ENCODE assay signal across 8 cellular contexts in the genomic region with DNA sequence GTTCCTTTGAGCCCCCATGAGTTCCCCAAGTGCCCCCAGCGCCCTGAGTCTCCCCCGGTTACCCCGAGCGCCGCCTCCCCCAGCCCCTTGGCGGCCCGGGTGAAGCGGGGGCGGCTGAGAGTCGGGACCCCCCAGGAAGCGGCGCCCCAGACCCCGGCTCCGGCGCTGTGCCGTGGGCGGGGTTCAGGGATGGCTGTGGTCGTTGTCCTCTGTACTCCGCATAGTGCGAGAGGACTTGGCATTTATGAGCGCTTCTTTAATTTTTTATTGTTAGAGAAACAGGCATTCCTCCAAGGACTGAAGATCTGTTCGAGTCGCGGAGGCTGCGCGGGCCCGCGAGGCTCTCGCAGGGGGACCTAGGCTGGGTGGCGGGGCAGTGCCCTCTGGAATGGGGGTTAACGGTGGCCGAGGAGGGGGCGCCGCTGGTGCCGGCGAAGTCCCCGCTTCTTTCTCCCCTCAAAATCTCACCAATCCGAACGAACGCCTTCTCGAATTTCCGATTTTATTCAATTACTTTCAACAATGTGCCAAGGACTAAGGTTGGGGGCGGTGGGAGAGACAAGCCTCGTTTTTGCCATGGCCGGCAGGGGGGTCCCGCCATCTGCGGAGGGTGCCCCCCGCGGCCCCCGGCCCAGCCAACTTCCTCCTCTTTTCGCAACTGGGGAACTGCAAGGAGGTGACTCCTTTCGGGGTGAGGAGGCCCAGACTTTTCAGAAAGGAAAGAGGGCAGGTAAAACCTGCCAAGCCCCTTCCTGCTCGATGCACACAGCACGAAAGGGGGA. TPM values are rescaled to one million over a fixed set of nuclear protein-coding genes. Genes with fewer than 3 reads are reported as not detected.
A peak's percentile ranks its signal among the peaks of the same experiment; 100 is the strongest.
DNase-seq lines count a peak whose midpoint lies in the region; ATAC-seq, FAIRE-seq and TF ChIP-seq lines count a peak whose summit lies in the region.

No MANE protein-coding gene starts in this region.

- DNase-seq in activated CD4-positive, alpha-beta T cell treated with anti-CD3 and anti-CD28 coated beads, Interleukin-2, amount 10 ng/mL, durations not matched to agents 7 days and 5 days: no peak
- no peak for DNase-seq in activated CD4-positive, alpha-beta T cell treated with anti-CD3 and anti-CD28 coated beads for 1 hour
- DNase-seq in ascending aorta (ENCODE audit: low spot score in 2 of 2): no peak
- no peak for DNase-seq in right lobe of liver
- no peak for DNase-seq in transverse colon
- DNase-seq in OCI-M1 (lab: John Stamatoyannopoulos, UW): no peak
- no peak for DNase-seq in islet precursor cell
- no peak for DNase-seq in small intestine

- H3K27ac Mint-ChIP-seq in activated CD4-positive, alpha-beta T cell treated with anti-CD3 and anti-CD28 coated beads, Interleukin-2, amount 10 ng/mL, durations not matched to agents 7 days and 5 days: no peak overlapping the region

- H3K4me1 ChIP-seq in ascending aorta (peaks cover 7 to 18% of the 10 kb centered on the region in 2 donors), right lobe of liver (peaks cover 0 to 47% (median 21%) of the 10 kb centered on the region in 4 donors), transverse colon (peaks cover 10 to 46% (median 32%) of the 10 kb centered on the region in 4 donors), small intestine (ENCODE audit: control insufficient read depth in 2 of 2, insufficient read depth in 1 of 2, low read depth in 1 of 2, low read length in 1 of 2) (peaks cover 3 to 4% of the 10 kb centered on the region in 2 donors)

- 2% methylated on average over 16 of the region's 54 CpGs for WGBS in right lobe of liver (ENCODE audit: insufficient coverage, low coverage, low lambda C conversion rate, missing lambda C conversion rate)
- WGBS in transverse colon (ENCODE audit: low coverage in 1 of 2), 2 donors: 4% methylated on average over 51 of the region's 54 CpGs; no CpG with 5 or more reads in 1 of the 2 donors
- 1 to 2% (median 2%) methylated on average over 54 of the region's 54 CpGs for WGBS in small intestine, 3 donors

- H3K27ac ChIP-seq in ascending aorta (no peak overlapping the region), right lobe of liver (no peak overlapping the region), transverse colon (peak overlapping the region; percentile 82 to 88 (median 84)), small intestine (ENCODE audit: low read depth in 1 of 2, low read length in 1 of 2) (no peak overlapping the region)

- peaks cover 60% of the 10 kb centered on the region for H3K27me3 Mint-ChIP-seq in activated CD4-positive, alpha-beta T cell treated with anti-CD3 and anti-CD28 coated beads, Interleukin-2, amount 10 ng/mL, durations not matched to agents 7 days and 5 days

- no peaks in the 10 kb centered on the region for H3K36me3 Mint-ChIP-seq in activated CD4-positive, alpha-beta T cell treated with anti-CD3 and anti-CD28 coated beads, Interleukin-2, amount 10 ng/mL, durations not matched to agents 7 days and 5 days (ENCODE audit: low read depth)

- peaks cover 25% of the 10 kb centered on the region for H3K27me3 ChIP-seq in ascending aorta
- no peaks in the 10 kb centered on the region for H3K27me3 ChIP-seq in right lobe of liver
- peaks cover 54% of the 10 kb centered on the region for H3K27me3 ChIP-seq in transverse colon
- H3K27me3 ChIP-seq in small intestine (ENCODE audit: control insufficient read depth in 2 of 2, insufficient read depth in 2 of 2, low read length in 2 of 2): peaks cover 0 to 10% of the 10 kb centered on the region in 2 donors

- peak overlapping the region; percentile 66 for H3K4me3 Mint-ChIP-seq in activated CD4-positive, alpha-beta T cell treated with anti-CD3 and anti-CD28 coated beads, Interleukin-2, amount 10 ng/mL, durations not matched to agents 7 days and 5 days

- intact Hi-C loops in ascending aorta (cut with DNase I) (loop anchor here (10.0 kb wide), 1 partner anchor 301 kb away; no protein-coding TSS in a partner anchor), right lobe of liver (cut with DNase I) (loop anchor here in 1 of 2 donors (10.0 kb wide), 1 partner anchor 281 kb away; no protein-coding TSS in a partner anchor), transverse colon (cut with DNase I; ENCODE audit: low total_unique reads) (no loop called here)

- POLR2A ChIA-PET in activated CD4-positive, alpha-beta T cell treated with anti-CD3 and anti-CD28 coated beads, Interleukin-2, amount 10 ng/mL, durations not matched to agents 7 days and 5 days (lab: Charles Lee): no interaction called here

- peaks cover 27% of the 10 kb centered on the region for H3K4me1 Mint-ChIP-seq in activated CD4-positive, alpha-beta T cell treated with anti-CD3 and anti-CD28 coated beads, Interleukin-2, amount 10 ng/mL, durations not matched to agents 7 days and 5 days

- no peak for TF ChIP-seq EP300 in transverse colon (IDR thresholded peaks at IDR 0.05; ENCODE audit: low read depth)

- CTCF ChIA-PET in activated CD4-positive, alpha-beta T cell treated with anti-CD3 and anti-CD28 coated beads, Interleukin-2, amount 10 ng/mL, durations not matched to agents 7 days and 5 days (lab: Charles Lee): no interaction called here

- H3K4me3 ChIP-seq in ascending aorta: peak overlapping the region; percentile 58 to 59
- peak overlapping the region; percentile 64 to 70 (median 68) for H3K4me3 ChIP-seq in right lobe of liver
- peak overlapping the region; percentile 24 to 78 (median 65) for H3K4me3 ChIP-seq in transverse colon
- H3K4me3 ChIP-seq in small intestine (ENCODE audit: low read depth in 1 of 2, low read length in 2 of 2): peak overlapping the region in 1 of 2 donors; percentile 75

- H3K9me3 Mint-ChIP-seq in activated CD4-positive, alpha-beta T cell treated with anti-CD3 and anti-CD28 coated beads, Interleukin-2, amount 10 ng/mL, durations not matched to agents 7 days and 5 days: no peaks in the 10 kb centered on the region

- TF ChIP-seq CTCF in ascending aorta (IDR thresholded peaks at IDR 0.05) (no peak), right lobe of liver (IDR thresholded peaks at IDR 0.05) (no peak), transverse colon (IDR thresholded peaks at IDR 0.05) (no peak)

- H3K36me3 ChIP-seq in ascending aorta: no peaks in the 10 kb centered on the region
- H3K36me3 ChIP-seq in right lobe of liver: peaks cover 0 to 7% (median 0%) of the 10 kb centered on the region in 4 donors
- no peaks in the 10 kb centered on the region for H3K36me3 ChIP-seq in transverse colon
- no peaks in the 10 kb centered on the region for H3K36me3 ChIP-seq in small intestine (ENCODE audit: control insufficient read depth in 2 of 2, insufficient read depth in 2 of 2, low read length in 2 of 2)

- in situ Hi-C loops in transverse colon (cut with MboI; ENCODE audit: low pct_ligation_motif_present in 1 of 4, low pct_unique_long_range_greater_than_20kb in 1 of 4, low sequenced_read_pairs in 3 of 4): loop anchor here in 3 of 4 donors (10.0 to 25.0 kb wide), 5 partner anchors 291 to 744 kb away; a partner anchor contains a TSS

- ATAC-seq in right lobe of liver: peak in 3 of 4 donors; percentile 2 to 9 (median 4)

- H3K9me3 ChIP-seq in ascending aorta: no peaks in the 10 kb centered on the region
- H3K9me3 ChIP-seq in right lobe of liver: no peaks in the 10 kb centered on the region
- no peaks in the 10 kb centered on the region for H3K9me3 ChIP-seq in transverse colon
- H3K9me3 ChIP-seq in small intestine (ENCODE audit: control insufficient read depth, low read depth): no peaks in the 10 kb centered on the region

- FAIRE-seq in small intestine (lab: Jason Lieb, UNC): no peak

- TF ChIP-seq POLR2A in right lobe of liver (IDR thresholded peaks at IDR 0.05) (no peak), transverse colon (IDR thresholded peaks at IDR 0.05) (no peak)

RNA-seq across cellular contexts. Expression of a gene that starts 0.6 kb away (rescaled TPM):
- total RNA-seq in activated CD4-positive, alpha-beta T cell treated with anti-CD3 and anti-CD28 coated beads, Interleukin-2, amount 10 ng/mL, durations not matched to agents 7 days and 5 days: 1 to 10 TPM; 5.4 to 5.6 TPM
- total RNA-seq in ascending aorta (0.21 TPM), right lobe of liver (10 to 100 TPM; 21.8 to 40.0 (median 30.0) TPM), transverse colon (10 to 100 TPM in 3 of 4 donors, 1 to 10 TPM in 1; 5.0 to 38.4 (median 25.9) TPM)
- 10 to 100 TPM in 1 of 3 donors, 1 to 10 TPM in 2; 8.9 to 15.9 (median 9.4) TPM for polyA plus RNA-seq in small intestine

RNA-seq across cellular contexts. Expression of a gene that starts 32.5 kb away (rescaled TPM):
- under 1 TPM; 0.05 to 0.10 TPM for total RNA-seq in activated CD4-positive, alpha-beta T cell treated with anti-CD3 and anti-CD28 coated beads, Interleukin-2, amount 10 ng/mL, durations not matched to agents 7 days and 5 days
- total RNA-seq in ascending aorta (not detected), right lobe of liver (under 1 TPM in 1 of 6 experiments, not detected in 5; 0.11 TPM), transverse colon (under 1 TPM in 1 of 4 donors, not detected in 3; 0.14 TPM)
- under 1 TPM in 1 of 3 donors, not detected in 2; 0.01 TPM for polyA plus RNA-seq in small intestine

RNA-seq across cellular contexts. Expression of a gene that starts 38.8 kb away (rescaled TPM):
- 1 to 10 TPM; 4.7 to 6.1 TPM for total RNA-seq in activated CD4-positive, alpha-beta T cell treated with anti-CD3 and anti-CD28 coated beads, Interleukin-2, amount 10 ng/mL, durations not matched to agents 7 days and 5 days
- total RNA-seq in ascending aorta (not detected), right lobe of liver (not detected), transverse colon (under 1 TPM in 1 of 4 donors, not detected in 3; 0.68 TPM)
- under 1 TPM in 1 of 3 donors, not detected in 2; 0.12 TPM for polyA plus RNA-seq in small intestine

Comparison
In these comparisons a context has a peak if more than half of its experiments do, and no peak if none do; other contexts are left out.
1. H3K27ac ChIP-seq: peak in transverse colon (4 of 4); none in ascending aorta (0 of 2), right lobe of liver (0 of 3) and small intestine (0 of 2).